8 cellular contexts compared by ENCODE assay signal in genomic region chr12:39619316-39619659, GRCh38. TPM values are rescaled to one million over a fixed set of nuclear protein-coding genes. Genes with fewer than 3 reads are reported as not detected.
DNase-seq lines count a peak whose midpoint lies in the region; ATAC-seq, FAIRE-seq and TF ChIP-seq lines count a peak whose summit lies in the region.

No MANE protein-coding gene starts in this region.

- H3K27ac ChIP-seq in breast epithelium: peak overlapping the region; percentile 41 to 64
- peak overlapping the region; percentile 87 for H3K27ac ChIP-seq in OCI-LY7 (ENCODE audit: low read depth, low read length, poor library complexity, severe bottlenecking)
- no peak overlapping the region for H3K27ac ChIP-seq in endothelial cell of umbilical vein (ENCODE audit: insufficient read depth, low read depth, low read length)
- H3K27ac ChIP-seq in ovary: no peak overlapping the region

- no peaks in the 10 kb centered on the region for H3K9me2 ChIP-seq in OCI-LY7 (ENCODE audit: insufficient read depth, low read length)

- dilution Hi-C loops in endothelial cell of umbilical vein (cut with MboI; ENCODE audit: extremely low pct_ligation_motif_present, low sequenced_read_pairs): no loop called here

- no peaks in the 10 kb centered on the region for H3K36me3 ChIP-seq in breast epithelium
- H3K36me3 ChIP-seq in OCI-LY7 (ENCODE audit: insufficient read depth, low read length): no peaks in the 10 kb centered on the region
- H3K36me3 ChIP-seq in endothelial cell of umbilical vein (ENCODE audit: control insufficient read depth in 2 of 2, extremely low read depth in 1 of 2, insufficient read depth in 2 of 2, low read length in 2 of 2): no peaks in the 10 kb centered on the region
- no peaks in the 10 kb centered on the region for H3K36me3 ChIP-seq in ovary

- H3K27me3 ChIP-seq in breast epithelium (no peaks in the 10 kb centered on the region), endothelial cell of umbilical vein (ENCODE audit: control insufficient read depth in 2 of 2, insufficient read depth in 2 of 2, low read length in 2 of 2) (peaks cover 10 to 15% of the 10 kb centered on the region in 2 experiments), ovary (no peaks in the 10 kb centered on the region)

- CTCF ChIA-PET in MCF 10A (lab: Yijun Ruan, JAX) (interaction anchor here (0.7 to 2.1 kb wide), 23 partner anchors 8 to 301 kb away, joined by 3 to 17 read pairs (median 5); partner anchors contain the start of gene KIF21A), OCI-LY7 (lab: Charles Lee; ENCODE audit: unreplicated experiment) (no interaction called here), endothelial cell of umbilical vein (lab: Charles Lee) (interaction anchor here (0.7 to 1.9 kb wide), 10 partner anchors 8 to 954 kb away, joined by 3 to 15 read pairs (median 3); no protein-coding TSS in a partner anchor)

- TF ChIP-seq EP300 in ovary (IDR thresholded peaks at IDR 0.05): no peak

- TF ChIP-seq CTCF in breast epithelium (IDR thresholded peaks at IDR 0.05) (no peak), MCF 10A (IDR thresholded peaks at IDR 0.05; ENCODE audit: unreplicated experiment) (no peak), OCI-LY7 (conservative IDR thresholded peaks at IDR 0.05; ENCODE audit: low read length) (no peak), endothelial cell of umbilical vein (IDR thresholded peaks at IDR 0.05; ENCODE audit: extremely low read depth in 1 of 2, insufficient read depth in 1 of 2, low read depth in 1 of 2, low read length in 2 of 2) (no peak), ovary (IDR thresholded peaks at IDR 0.05) (no peak)

- no peak for FAIRE-seq in endothelial cell of umbilical vein (lab: Jason Lieb, UNC)

- H3K9me3 Mint-ChIP-seq in MCF 10A (ENCODE audit: unreplicated experiment): no peaks in the 10 kb centered on the region

- WGBS in ovary, 3 donors: 2 to 6% (median 5%) methylated on average over 10 of the region's 10 CpGs

- peaks cover 29% of the 10 kb centered on the region; the same call in 1 of the 2 replicates for H3K79me2 ChIP-seq in OCI-LY7 (ENCODE audit: insufficient read depth, low read depth, low read length)
- H3K79me2 ChIP-seq in endothelial cell of umbilical vein (ENCODE audit: control insufficient read depth, insufficient read depth, low read length): no peaks in the 10 kb centered on the region

- no TSS peak for BruUV-seq in MCF 10A (replicated peaks; lab: Mats Ljungman, UMichigan)
- no TSS peak for BruUV-seq in OCI-LY7 (replicated peaks; lab: Mats Ljungman, UMichigan)
- BruUV-seq in endothelial cell of umbilical vein (replicated peaks; lab: Mats Ljungman, UMichigan): no TSS peak

- POLR2A ChIA-PET in MCF 10A (lab: Yijun Ruan, JAX) (interaction anchor here (0.9 to 1.9 kb wide), 6 partner anchors 12 to 72 kb away, joined by 3 to 23 read pairs (median 6); no protein-coding TSS in a partner anchor), OCI-LY7 (lab: Charles Lee) (interaction anchor here (0.7 to 1.7 kb wide), 7 partner anchors 8 to 842 kb away, joined by 3 to 7 read pairs (median 4); no protein-coding TSS in a partner anchor), endothelial cell of umbilical vein (lab: Charles Lee) (no interaction called here)

- H3K4me3 Mint-ChIP-seq in MCF 10A (ENCODE audit: unreplicated experiment): no peak overlapping the region

- no peak for TF ChIP-seq POLR2A in breast epithelium (IDR thresholded peaks at IDR 0.05)
- TF ChIP-seq POLR2A in endothelial cell of umbilical vein (IDR thresholded peaks at IDR 0.05; ENCODE audit: low read depth, low read length): no peak
- TF ChIP-seq POLR2A in ovary (IDR thresholded peaks at IDR 0.05): no peak

- H3K27me3 Mint-ChIP-seq in MCF 10A (ENCODE audit: insufficient read depth, unreplicated experiment): no peaks in the 10 kb centered on the region

- intact Hi-C loops in breast epithelium (cut with DNase I; ENCODE audit: low total_unique reads): no loop called here
- intact Hi-C loops in MCF 10A (cut with micrococcal nuclease): loop anchor here (1.0 to 5.0 kb wide), 2 partner anchors 177 to 254 kb away; partner anchors contain the start of gene KIF21A
- intact Hi-C loops in OCI-LY7 (cut with micrococcal nuclease; ENCODE audit: unreplicated experiment): loop anchor here (5.0 to 10.0 kb wide), 2 partner anchors 488 to 606 kb away; partner anchors contain the start of genes LRRK2 and SLC2A13
- intact Hi-C loops in endothelial cell of umbilical vein (cut with micrococcal nuclease): loop anchor here (5.0 kb wide), 1 partner anchor 177 kb away; the partner anchor contains the start of gene KIF21A
- intact Hi-C loops in ovary (cut with DNase I): loop anchor here in 1 of 4 donors (5.0 kb wide), 1 partner anchor 177 kb away; the partner anchor contains the start of gene KIF21A

- H3K27ac Mint-ChIP-seq in MCF 10A (ENCODE audit: low read depth, unreplicated experiment): no peak overlapping the region

- H3K4me1 ChIP-seq in breast epithelium: peaks cover 0 to 3% of the 10 kb centered on the region in 2 donors
- H3K4me1 ChIP-seq in OCI-LY7 (ENCODE audit: insufficient read depth, low read length, poor library complexity, severe bottlenecking): peaks cover 51% of the 10 kb centered on the region
- peaks cover 3% of the 10 kb centered on the region for H3K4me1 ChIP-seq in endothelial cell of umbilical vein (ENCODE audit: control insufficient read depth, extremely low read depth, insufficient read depth, low read length)
- H3K4me1 ChIP-seq in ovary (ENCODE audit: insufficient read depth): no peaks in the 10 kb centered on the region

- no peak overlapping the region for H3K9ac ChIP-seq in endothelial cell of umbilical vein (replicated peaks; ENCODE audit: extremely low read depth, insufficient read depth, low read length)

- peak overlapping the region; percentile 97 for H2AFZ ChIP-seq in OCI-LY7 (ENCODE audit: low read length)
- H2AFZ ChIP-seq in endothelial cell of umbilical vein (ENCODE audit: low read depth, low read length): peak overlapping the region; percentile 85

- no peaks in the 10 kb centered on the region for H3K9me3 ChIP-seq in breast epithelium
- no peaks in the 10 kb centered on the region for H3K9me3 ChIP-seq in OCI-LY7 (ENCODE audit: low read length)
- H3K9me3 ChIP-seq in endothelial cell of umbilical vein (replicated peaks; ENCODE audit: control insufficient read depth, insufficient read depth, low read length): no peaks in the 10 kb centered on the region
- H3K9me3 ChIP-seq in ovary: no peaks in the 10 kb centered on the region

- peak overlapping the region; percentile 43 to 71 (median 52) for H3K4me3 ChIP-seq in breast epithelium
- H3K4me3 ChIP-seq in OCI-LY7 (ENCODE audit: low read depth, low read length, poor library complexity, severe bottlenecking): peak overlapping the region; percentile 74
- H3K4me3 ChIP-seq in endothelial cell of umbilical vein (replicated peaks in 1 of 3; ENCODE audit: insufficient read depth in 1 of 3, low read depth in 1 of 3, low read length in 3 of 3): peak overlapping the region in 2 of 3 experiments; percentile 40 to 58
- peak overlapping the region; percentile 31 for H3K4me3 ChIP-seq in ovary

- DNase-seq in breast epithelium (ENCODE audit: low spot score in 2 of 2): no peak
- DNase-seq in MCF 10A (ENCODE audit: unreplicated experiment): no peak
- DNase-seq in OCI-LY7 (ENCODE audit: low spot score): peak; percentile 51
- DNase-seq in endothelial cell of umbilical vein (ENCODE audit: low read depth, low spot score): no peak
- DNase-seq in ovary: no peak
- DNase-seq in NOMO-1 treated with DMSO at 0.1 percent for 48 hours (lab: John Stamatoyannopoulos, UW; ENCODE audit: unreplicated experiment): no peak
- DNase-seq in GM03348 (ENCODE audit: low spot score): no peak

- H4K20me1 ChIP-seq in OCI-LY7 (ENCODE audit: insufficient read depth, low read length) (no peaks in the 10 kb centered on the region), endothelial cell of umbilical vein (replicated peaks; ENCODE audit: control insufficient read depth, extremely low read depth, insufficient read depth, low read length) (no peaks in the 10 kb centered on the region)

- H3K4me2 ChIP-seq in OCI-LY7 (ENCODE audit: low read length) (peak overlapping the region; percentile 91), endothelial cell of umbilical vein (ENCODE audit: insufficient read depth, low read length) (peak overlapping the region; percentile 84)

- no peaks in the 10 kb centered on the region for H3K4me1 Mint-ChIP-seq in MCF 10A (ENCODE audit: insufficient read depth, unreplicated experiment)

- ATAC-seq in HG02981 (IDR thresholded peaks at IDR 0.05; ENCODE audit: unreplicated experiment): peak; percentile 9

- H3K9me1 ChIP-seq in endothelial cell of umbilical vein (replicated peaks; ENCODE audit: control insufficient read depth, extremely low read depth, insufficient read depth, low read length): no peaks in the 10 kb centered on the region

- no peaks in the 10 kb centered on the region for H3K36me3 Mint-ChIP-seq in MCF 10A (ENCODE audit: insufficient read depth, unreplicated experiment)

TF ChIP-seq in endothelial cell of umbilical vein, 7 proteins besides CTCF, POLR2A, EP300 and RAD21:
- TF ChIP-seq GATA2 (IDR thresholded peaks at IDR 0.05; ENCODE audit: insufficient read depth, insufficient read length, low read depth, low read length): no peak

RNA-seq across cellular contexts. Expression of gene ABCD2, which starts 0.3 kb away (rescaled TPM):
- total RNA-seq in breast epithelium (10 to 100 TPM in 1 of 3 donors, 1 to 10 TPM in 2; 2.6 to 48.0 (median 3.4) TPM), MCF 10A (2022) (0.20 and 0.42 TPM in 2 replicates), OCI-LY7 (2022) (1.9 and 2.4 TPM in 2 replicates), endothelial cell of umbilical vein (not detected in 2 replicates), ovary (under 1 TPM; 0.08 to 0.57 (median 0.13) TPM)
- total RNA-seq in OCI-LY7 (2014; rRNA removed; shearing (Covaris generic)): 1.2 and 1.5 TPM in 2 replicates
- polyA plus RNA-seq in endothelial cell of umbilical vein (not detected in 2 replicates), ovary (under 1 TPM; 0.05 to 0.43 TPM)
- polyA plus RNA-seq in endothelial cell of umbilical vein (2011; cell fraction: cytosol; rRNA removed): not detected in 2 replicates
- polyA plus RNA-seq in endothelial cell of umbilical vein (2011; cell fraction: nucleus; rRNA removed): not detected in 2 replicates
- polyA plus RNA-seq in endothelial cell of umbilical vein (2012): not detected in 2 replicates
- polyA minus RNA-seq in endothelial cell of umbilical vein: not detected in 2 replicates
- not detected for polyA minus RNA-seq in endothelial cell of umbilical vein (2011; cell fraction: cytosol; rRNA and poly(A)+ RNA removed)
- not detected in 2 replicates for polyA minus RNA-seq in endothelial cell of umbilical vein (2011; cell fraction: nucleus; rRNA and poly(A)+ RNA removed)

Comparison
In these comparisons a context has a peak if more than half of its experiments do, and no peak if none do; other contexts are left out.
1. H3K27ac ChIP-seq: peak in breast epithelium (2 of 2) and OCI-LY7 (single experiment); none in endothelial cell of umbilical vein (single experiment) and ovary (0 of 2).
2. Peak in every context shown above with its lines, with median percentiles within 50 percentile points of each other: H3K4me3 ChIP-seq.